1 cellular context compared by ENCODE assay signal in genomic region chr1:181936768-181937581, GRCh38.
TF ChIP-seq lines count a peak whose summit lies in the region.

No MANE protein-coding gene starts in this region.

TF ChIP-seq in GM12878, 131 proteins besides CTCF, POLR2A, EP300 and RAD21 (continued from another document and continues in another):
- TF ChIP-seq, protein P1, sequence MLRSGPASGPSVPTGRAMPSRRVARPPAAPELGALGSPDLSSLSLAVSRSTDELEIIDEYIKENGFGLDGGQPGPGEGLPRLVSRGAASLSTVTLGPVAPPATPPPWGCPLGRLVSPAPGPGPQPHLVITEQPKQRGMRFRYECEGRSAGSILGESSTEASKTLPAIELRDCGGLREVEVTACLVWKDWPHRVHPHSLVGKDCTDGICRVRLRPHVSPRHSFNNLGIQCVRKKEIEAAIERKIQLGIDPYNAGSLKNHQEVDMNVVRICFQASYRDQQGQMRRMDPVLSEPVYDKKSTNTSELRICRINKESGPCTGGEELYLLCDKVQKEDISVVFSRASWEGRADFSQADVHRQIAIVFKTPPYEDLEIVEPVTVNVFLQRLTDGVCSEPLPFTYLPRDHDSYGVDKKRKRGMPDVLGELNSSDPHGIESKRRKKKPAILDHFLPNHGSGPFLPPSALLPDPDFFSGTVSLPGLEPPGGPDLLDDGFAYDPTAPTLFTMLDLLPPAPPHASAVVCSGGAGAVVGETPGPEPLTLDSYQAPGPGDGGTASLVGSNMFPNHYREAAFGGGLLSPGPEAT (IDR thresholded peaks at IDR 0.05; ENCODE audit: low read depth), result peak; percentile 93
- TF ChIP-seq ZZZ3 (IDR thresholded peaks at IDR 0.05; ENCODE audit: control insufficient read depth, insufficient read length, low read depth), result no peak
- TF ChIP-seq MEF2B (IDR thresholded peaks at IDR 0.05; ENCODE audit: partially characterized antibody, poor library complexity, severe bottlenecking), result peak; percentile 66
- no peak for TF ChIP-seq HDAC2 (IDR thresholded peaks at IDR 0.05)
- peak; percentile 96 for TF ChIP-seq BCL11A (IDR thresholded peaks at IDR 0.05; ENCODE audit: low read depth, low read length)
- no peak for TF ChIP-seq ESRRA (IDR thresholded peaks at IDR 0.05; ENCODE audit: low read length)
- TF ChIP-seq SRF (IDR thresholded peaks at IDR 0.05; ENCODE audit: low read depth in 2 of 2, low read length in 2 of 2), result peak in 1 of 2 experiments; percentile 65; a peak in 1 of 4 replicates
- TF ChIP-seq RCOR1 (conservative IDR thresholded peaks at IDR 0.05; ENCODE audit: low read depth, low read length), result peak; percentile 69; the same call in 1 of the 2 replicates
- no peak for TF ChIP-seq NR2C1 (IDR thresholded peaks at IDR 0.05)
- peak; percentile 97 for TF ChIP-seq BCL3 (IDR thresholded peaks at IDR 0.05; ENCODE audit: borderline replicate concordance, insufficient read depth, low read depth, low read length, poor library complexity, severe bottlenecking)
- peak; percentile 91 for TF ChIP-seq CREM (IDR thresholded peaks at IDR 0.05; ENCODE audit: low read depth)
- TF ChIP-seq ZSCAN29 (IDR thresholded peaks at IDR 0.05), result no peak
- TF ChIP-seq ZNF274 (IDR thresholded peaks at IDR 0.05; ENCODE audit: insufficient read depth, insufficient read length), result no peak
- peak; percentile 70 for TF ChIP-seq GABPA (IDR thresholded peaks at IDR 0.05; ENCODE audit: low read depth)
- TF ChIP-seq IRF4 (IDR thresholded peaks at IDR 0.05; ENCODE audit: low read depth, low read length), result peak; percentile 97
- TF ChIP-seq ZBED1 (IDR thresholded peaks at IDR 0.05; ENCODE audit: borderline replicate concordance), result peak; percentile 93; the same call in 1 of the 2 replicates
- peak; percentile 97 for TF ChIP-seq FOXM1 (IDR thresholded peaks at IDR 0.05; ENCODE audit: low read depth, low read length)
- no peak for TF ChIP-seq ZNF622 (IDR thresholded peaks at IDR 0.05)
- no peak for TF ChIP-seq PBX3 (IDR thresholded peaks at IDR 0.05; ENCODE audit: insufficient replicate concordance, low read depth, low read length)
- TF ChIP-seq EZH2 (IDR thresholded peaks at IDR 0.05; ENCODE audit: borderline replicate concordance, control insufficient read depth, low read depth, low read length), result no peak
- TF ChIP-seq CEBPB (IDR thresholded peaks at IDR 0.05; ENCODE audit: borderline replicate concordance in 1 of 2, low read depth in 2 of 2, low read length in 2 of 2), result no peak
- peak; percentile 86 for TF ChIP-seq JUND (IDR thresholded peaks at IDR 0.05; ENCODE audit: low read depth, low read length)
- TF ChIP-seq BRCA1 (IDR thresholded peaks at IDR 0.05; ENCODE audit: low read depth, low read length), result no peak
- peak in 1 of 2 experiments; percentile 74; a peak in 2 of 4 replicates for TF ChIP-seq ETV6 (conservative IDR thresholded peaks at IDR 0.05 in 1 of 2, IDR thresholded peaks at IDR 0.05 in 1 of 2; ENCODE audit: borderline replicate concordance in 1 of 2, low read depth in 1 of 2)
- no peak for TF ChIP-seq USF2 (IDR thresholded peaks at IDR 0.05; ENCODE audit: borderline replicate concordance, low read depth, low read length)
- TF ChIP-seq HDGF (IDR thresholded peaks at IDR 0.05), result no peak
- no peak for TF ChIP-seq NR2C2 (IDR thresholded peaks at IDR 0.05; ENCODE audit: borderline replicate concordance, control insufficient read depth, insufficient read length, low read depth)
- no peak; the same call in 2 of the 3 replicates for TF ChIP-seq POU2F2 (IDR thresholded peaks at IDR 0.05; ENCODE audit: borderline replicate concordance, low read depth, low read length)
- TF ChIP-seq ZNF592 (IDR thresholded peaks at IDR 0.05), result no peak
- TF ChIP-seq ELK1 (IDR thresholded peaks at IDR 0.05; ENCODE audit: low read depth, low read length), result no peak
- peak; percentile 94 for TF ChIP-seq YY1 (IDR thresholded peaks at IDR 0.05; ENCODE audit: low read depth, low read length)
- 0 out of 2 replicates have a peak, but pooled peaks have one; percentile 62 for TF ChIP-seq WRNIP1 (IDR thresholded peaks at IDR 0.05; ENCODE audit: borderline replicate concordance, low read depth, low read length)
- TF ChIP-seq KLF5 (IDR thresholded peaks at IDR 0.05; ENCODE audit: partially characterized antibody), result no peak
- TF ChIP-seq DPF2 (IDR thresholded peaks at IDR 0.05), result peak; percentile 80
- peak; percentile 99 for TF ChIP-seq ATF2 (IDR thresholded peaks at IDR 0.05; ENCODE audit: low read length)
- TF ChIP-seq, protein P2, sequence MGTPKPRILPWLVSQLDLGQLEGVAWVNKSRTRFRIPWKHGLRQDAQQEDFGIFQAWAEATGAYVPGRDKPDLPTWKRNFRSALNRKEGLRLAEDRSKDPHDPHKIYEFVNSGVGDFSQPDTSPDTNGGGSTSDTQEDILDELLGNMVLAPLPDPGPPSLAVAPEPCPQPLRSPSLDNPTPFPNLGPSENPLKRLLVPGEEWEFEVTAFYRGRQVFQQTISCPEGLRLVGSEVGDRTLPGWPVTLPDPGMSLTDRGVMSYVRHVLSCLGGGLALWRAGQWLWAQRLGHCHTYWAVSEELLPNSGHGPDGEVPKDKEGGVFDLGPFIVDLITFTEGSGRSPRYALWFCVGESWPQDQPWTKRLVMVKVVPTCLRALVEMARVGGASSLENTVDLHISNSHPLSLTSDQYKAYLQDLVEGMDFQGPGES (IDR thresholded peaks at IDR 0.05), result no peak
- TF ChIP-seq FOS (IDR thresholded peaks at IDR 0.05; ENCODE audit: borderline replicate concordance, extremely low read depth, insufficient read length), result no peak
- no peak for TF ChIP-seq CBX3 (IDR thresholded peaks at IDR 0.05; ENCODE audit: borderline replicate concordance, low read depth)
- TF ChIP-seq MYB (IDR thresholded peaks at IDR 0.05; ENCODE audit: borderline replicate concordance, low read depth, low read length), result no peak
- TF ChIP-seq TCF12 (IDR thresholded peaks at IDR 0.05; ENCODE audit: low read depth, low read length), result 0 out of 2 replicates have a peak, but pooled peaks have one; percentile 32
- peak in 1 of 2 experiments; percentile 14; a peak in 1 of 3 replicates for TF ChIP-seq EGR1 (IDR thresholded peaks at IDR 0.05; ENCODE audit: borderline replicate concordance in 1 of 2, low read depth in 2 of 2, low read length in 2 of 2)
- TF ChIP-seq MEF2A (IDR thresholded peaks at IDR 0.05; ENCODE audit: insufficient read depth, low read depth, low read length), result peak; percentile 79; the same call in 1 of the 2 replicates
- no peak for TF ChIP-seq LARP7 (IDR thresholded peaks at IDR 0.05)
- TF ChIP-seq, protein P3, sequence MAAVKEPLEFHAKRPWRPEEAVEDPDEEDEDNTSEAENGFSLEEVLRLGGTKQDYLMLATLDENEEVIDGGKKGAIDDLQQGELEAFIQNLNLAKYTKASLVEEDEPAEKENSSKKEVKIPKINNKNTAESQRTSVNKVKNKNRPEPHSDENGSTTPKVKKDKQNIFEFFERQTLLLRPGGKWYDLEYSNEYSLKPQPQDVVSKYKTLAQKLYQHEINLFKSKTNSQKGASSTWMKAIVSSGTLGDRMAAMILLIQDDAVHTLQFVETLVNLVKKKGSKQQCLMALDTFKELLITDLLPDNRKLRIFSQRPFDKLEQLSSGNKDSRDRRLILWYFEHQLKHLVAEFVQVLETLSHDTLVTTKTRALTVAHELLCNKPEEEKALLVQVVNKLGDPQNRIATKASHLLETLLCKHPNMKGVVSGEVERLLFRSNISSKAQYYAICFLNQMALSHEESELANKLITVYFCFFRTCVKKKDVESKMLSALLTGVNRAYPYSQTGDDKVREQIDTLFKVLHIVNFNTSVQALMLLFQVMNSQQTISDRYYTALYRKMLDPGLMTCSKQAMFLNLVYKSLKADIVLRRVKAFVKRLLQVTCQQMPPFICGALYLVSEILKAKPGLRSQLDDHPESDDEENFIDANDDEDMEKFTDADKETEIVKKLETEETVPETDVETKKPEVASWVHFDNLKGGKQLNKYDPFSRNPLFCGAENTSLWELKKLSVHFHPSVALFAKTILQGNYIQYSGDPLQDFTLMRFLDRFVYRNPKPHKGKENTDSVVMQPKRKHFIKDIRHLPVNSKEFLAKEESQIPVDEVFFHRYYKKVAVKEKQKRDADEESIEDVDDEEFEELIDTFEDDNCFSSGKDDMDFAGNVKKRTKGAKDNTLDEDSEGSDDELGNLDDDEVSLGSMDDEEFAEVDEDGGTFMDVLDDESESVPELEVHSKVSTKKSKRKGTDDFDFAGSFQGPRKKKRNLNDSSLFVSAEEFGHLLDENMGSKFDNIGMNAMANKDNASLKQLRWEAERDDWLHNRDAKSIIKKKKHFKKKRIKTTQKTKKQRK (IDR thresholded peaks at IDR 0.05; ENCODE audit: low read depth, low read length), result no peak
- no peak for TF ChIP-seq STAT1 (conservative IDR thresholded peaks at IDR 0.05)
- peak; percentile 62; the same call in 1 of the 2 replicates for TF ChIP-seq PAX5 (IDR thresholded peaks at IDR 0.05; ENCODE audit: borderline replicate concordance, low read depth, low read length)
- no peak for TF ChIP-seq CHD4 (IDR thresholded peaks at IDR 0.05)
